8 cellular contexts compared by ENCODE assay signal in the genomic region with DNA sequence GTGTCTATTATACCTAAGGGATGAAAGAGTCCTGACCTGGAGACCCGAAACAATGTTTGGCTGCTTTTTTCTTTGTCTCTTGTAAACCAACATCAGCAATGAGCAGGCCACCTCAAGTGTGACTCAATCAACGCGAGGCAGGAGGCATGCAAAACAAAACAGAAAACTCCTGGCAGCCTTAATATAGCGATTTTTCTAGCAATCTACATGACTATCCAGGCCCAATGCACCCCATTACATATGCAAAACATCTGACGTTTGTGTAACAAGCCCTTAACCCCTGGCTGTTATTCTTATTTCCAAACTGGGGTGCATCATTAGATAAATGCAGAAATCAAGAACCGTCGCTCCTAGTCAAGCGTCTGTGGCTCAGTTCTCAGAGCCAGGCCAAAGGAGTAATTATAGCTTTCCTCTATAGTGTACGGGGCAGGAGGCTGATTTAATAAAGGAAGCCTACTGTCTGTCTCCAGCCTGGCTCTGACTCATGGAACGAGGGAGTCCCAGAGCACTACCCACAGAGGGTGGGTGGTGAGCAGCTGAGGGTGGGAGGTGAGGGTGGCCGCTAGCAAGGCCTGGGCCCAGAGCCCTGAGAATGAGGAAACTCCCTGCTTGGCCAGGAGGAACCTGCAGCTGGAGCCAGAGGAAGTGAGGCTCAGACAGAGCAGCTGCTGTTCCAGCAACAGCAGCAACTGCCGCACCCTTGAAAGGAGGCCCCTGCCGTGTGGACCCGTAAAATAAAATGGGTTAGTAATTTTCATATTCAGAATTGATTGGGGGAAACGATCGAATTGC. TPM values are rescaled to one million over a fixed set of nuclear protein-coding genes. Genes with fewer than 3 reads are reported as not detected.
DNase-seq lines count a peak whose midpoint lies in the region; ATAC-seq and TF ChIP-seq lines count a peak whose summit lies in the region.

No MANE protein-coding gene starts in this region.

- H3K4me2 ChIP-seq in hepatocyte: peak overlapping the region; percentile 68

- WGBS in hepatocyte (ENCODE audit: low lambda C conversion rate, missing lambda C conversion rate): 51% methylated on average over 16 of the region's 16 CpGs

- no peak for TF ChIP-seq CTCF in hepatocyte (IDR thresholded peaks at IDR 0.05; ENCODE audit: poor library complexity)

- H3K9me3 ChIP-seq in hepatocyte (ENCODE audit: low read depth): no peaks in the 10 kb centered on the region

- no peaks in the 10 kb centered on the region for H4K20me1 ChIP-seq in hepatocyte (ENCODE audit: insufficient read depth, poor library complexity, severe bottlenecking)

- peaks cover 47% of the 10 kb centered on the region for H3K79me2 ChIP-seq in hepatocyte

- H3K9me2 ChIP-seq in hepatocyte (replicated peaks; ENCODE audit: insufficient read depth): no peaks in the 10 kb centered on the region

- H3K4me1 ChIP-seq in hepatocyte (ENCODE audit: insufficient read depth): peaks cover 32% of the 10 kb centered on the region

- H3K27me3 ChIP-seq in hepatocyte: no peaks in the 10 kb centered on the region

- H3K36me3 ChIP-seq in hepatocyte (replicated peaks; ENCODE audit: insufficient read depth, low read depth): no peaks in the 10 kb centered on the region

- DNase-seq in ELF-1 (ENCODE audit: low read depth, low spot score): peak; percentile 79
- DNase-seq in Jurkat, Clone E6-1 (ENCODE audit: low read depth, low spot score): peak; percentile 56
- DNase-seq in SKM-1 (lab: John Stamatoyannopoulos, UW; ENCODE audit: unreplicated experiment): peak; percentile 78
- DNase-seq in amygdala (lab: John Stamatoyannopoulos, UW): peak in 49 of 56 donors; percentile 17 to 82 (median 57)
- DNase-seq in hepatocyte (ENCODE audit: low spot score): peak; percentile 81
- peak; percentile 76 for DNase-seq in putamen (ENCODE audit: low spot score)
- no peak for DNase-seq in DMS114 treated with DMSO at 0.1 percent for 48 hours (lab: John Stamatoyannopoulos, UW; ENCODE audit: unreplicated experiment)

- ATAC-seq in GM21619 (IDR thresholded peaks at IDR 0.05; ENCODE audit: unreplicated experiment): peak; percentile 55

- no peak overlapping the region for H2AFZ ChIP-seq in hepatocyte

- H3K4me3 ChIP-seq in Jurkat, Clone E6-1 (ENCODE audit: low read length): peak overlapping the region; percentile 60
- H3K4me3 ChIP-seq in hepatocyte: no peak overlapping the region

- peak overlapping the region; percentile 97 for H3K27ac ChIP-seq in hepatocyte

RNA-seq across cellular contexts. Expression of gene CHD9, which starts 43.9 kb away (rescaled TPM):
- 5.7 TPM for polyA plus RNA-seq in Jurkat, Clone E6-1 (2012; ENCODE audit: insufficient read depth, insufficient read length)
- 68.2 and 89.4 TPM in 2 replicates for total RNA-seq in hepatocyte
- polyA plus RNA-seq in hepatocyte: 54.9 and 72.6 TPM in 2 replicates

RNA-seq across cellular contexts. Expression of gene CHD9NB, which starts 46.0 kb away (rescaled TPM):
- not detected for polyA plus RNA-seq in Jurkat, Clone E6-1 (2012; ENCODE audit: insufficient read depth, insufficient read length)
- 0.64 and 2.3 TPM in 2 replicates for total RNA-seq in hepatocyte
- 0.81 and 1.4 TPM in 2 replicates for polyA plus RNA-seq in hepatocyte
